9 cellular contexts compared by ENCODE assay signal in genomic region chr11:65892661-65893317, GRCh38. TPM values are rescaled to one million over a fixed set of nuclear protein-coding genes. Genes with fewer than 3 reads are reported as not detected.
A peak's percentile ranks its signal among the peaks of the same experiment; 100 is the strongest.
DNase-seq lines count a peak whose midpoint lies in the region; ATAC-seq and TF ChIP-seq lines count a peak whose summit lies in the region.
"Had no signal": no experiment of that assay in that cellular context is flagged by ENCODE, and none has a peak within 500 bp of the region (broad histone marks: within the 10 kb centered on the region; RNA-seq: fewer than 3 reads in every experiment).

No MANE protein-coding gene starts in this region.

- H3K4me3 Mint-ChIP-seq in activated T-cell treated with anti-CD3 and anti-CD28 coated beads, Interleukin-2, amount 50 U/mL, for 4 hours: peak overlapping the region; percentile 82
- H3K4me3 Mint-ChIP-seq in activated T-cell treated with anti-CD3 and anti-CD28 coated beads, Interleukin-2, amount 50 U/mL, for 72 hours: peak overlapping the region; percentile 91 to 94

- peaks cover 34% of the 10 kb centered on the region for H3K36me3 Mint-ChIP-seq in activated T-cell treated with anti-CD3 and anti-CD28 coated beads, Interleukin-2, amount 50 U/mL, for 4 hours (ENCODE audit: insufficient read depth)
- peaks cover 4 to 6% of the 10 kb centered on the region in 2 donors for H3K36me3 Mint-ChIP-seq in activated T-cell treated with anti-CD3 and anti-CD28 coated beads, Interleukin-2, amount 50 U/mL, for 72 hours (ENCODE audit: insufficient read depth in 2 of 2)

- peaks cover 67% of the 10 kb centered on the region for H3K4me1 Mint-ChIP-seq in activated T-cell treated with anti-CD3 and anti-CD28 coated beads, Interleukin-2, amount 50 U/mL, for 4 hours (ENCODE audit: low read depth)
- peaks cover 76% of the 10 kb centered on the region for H3K4me1 Mint-ChIP-seq in activated T-cell treated with anti-CD3 and anti-CD28 coated beads, Interleukin-2, amount 50 U/mL, for 72 hours (ENCODE audit: low read depth)

- intact Hi-C loops in transverse colon (cut with DNase I; ENCODE audit: low total_unique reads): no loop called here

- peak overlapping the region; percentile 57 for H3K27ac ChIP-seq in layer of hippocampus (ENCODE audit: low read depth, low read length)
- H3K27ac ChIP-seq in transverse colon: peak overlapping the region; percentile 95 to 99 (median 97)

- TF ChIP-seq CTCF in transverse colon (IDR thresholded peaks at IDR 0.05): no peak

- H3K9me3 ChIP-seq in transverse colon: no peaks in the 10 kb centered on the region

- no peak for ATAC-seq in activated T-cell treated with anti-CD3 and anti-CD28 coated beads, Interleukin-2, amount 50 U/mL, for 4 hours
- no peak for ATAC-seq in activated T-cell treated with anti-CD3 and anti-CD28 coated beads, Interleukin-2, amount 50 U/mL, for 72 hours (replicated peaks in 1 of 2)

- H3K4me1 ChIP-seq in transverse colon: peaks cover 34 to 59% (median 50%) of the 10 kb centered on the region in 4 donors

- peak overlapping the region; percentile 89 for H3K27ac Mint-ChIP-seq in activated T-cell treated with anti-CD3 and anti-CD28 coated beads, Interleukin-2, amount 50 U/mL, for 72 hours

- H3K27me3 Mint-ChIP-seq in activated T-cell treated with anti-CD3 and anti-CD28 coated beads, Interleukin-2, amount 50 U/mL, for 4 hours (ENCODE audit: low read depth): no peaks in the 10 kb centered on the region
- H3K27me3 Mint-ChIP-seq in activated T-cell treated with anti-CD3 and anti-CD28 coated beads, Interleukin-2, amount 50 U/mL, for 72 hours (ENCODE audit: low read depth): no peaks in the 10 kb centered on the region

- in situ Hi-C loops in transverse colon (cut with MboI; ENCODE audit: low pct_ligation_motif_present in 1 of 4, low pct_unique_long_range_greater_than_20kb in 1 of 4, low sequenced_read_pairs in 3 of 4): loop anchor here in 2 of 4 donors (25.0 kb wide), 1 partner anchor 95 kb away; no protein-coding TSS in a partner anchor

- H3K4me3 ChIP-seq in transverse colon: peak overlapping the region in 1 of 4 donors; percentile 25

- 76 to 80% methylated on average over 3 to 10 of the region's 10 CpGs for WGBS in transverse colon (ENCODE audit: low coverage in 1 of 2), 2 donors

- TF ChIP-seq POLR2A in transverse colon (IDR thresholded peaks at IDR 0.05): no peak

- no peak for TF ChIP-seq EP300 in transverse colon (IDR thresholded peaks at IDR 0.05; ENCODE audit: low read depth)

- H3K27me3 ChIP-seq in layer of hippocampus (ENCODE audit: control insufficient read depth, insufficient read depth, low read length) (no peaks in the 10 kb centered on the region), transverse colon (no peaks in the 10 kb centered on the region)

- DNase-seq in activated T-cell treated with anti-CD3 and anti-CD28 coated beads, Interleukin-2, amount 50 U/mL, for 4 hours: no peak
- no peak for DNase-seq in activated T-cell treated with anti-CD3 and anti-CD28 coated beads for 4 hours
- DNase-seq in activated T-cell treated with anti-CD3 and anti-CD28 coated beads, Interleukin-2, amount 50 U/mL, for 72 hours: no peak
- no peak for DNase-seq in transverse colon
- DNase-seq in activated effector memory CD4-positive, alpha-beta T cell treated with anti-CD3 and anti-CD28 coated beads, Interleukin-2, amount 50 U/mL, for 16 hours: no peak
- no peak for DNase-seq in germinal center (ENCODE audit: low spot score)
- no peak for DNase-seq in NCI-H187 (lab: John Stamatoyannopoulos, UW)

- no peaks in the 10 kb centered on the region for H3K36me3 ChIP-seq in transverse colon

- H3K9me3 Mint-ChIP-seq in activated T-cell treated with anti-CD3 and anti-CD28 coated beads, Interleukin-2, amount 50 U/mL, for 4 hours: no peaks in the 10 kb centered on the region
- H3K9me3 Mint-ChIP-seq in activated T-cell treated with anti-CD3 and anti-CD28 coated beads, Interleukin-2, amount 50 U/mL, for 72 hours: no peaks in the 10 kb centered on the region

RNA-seq across cellular contexts. Expression of gene CCDC85B, which starts 2.3 kb away (rescaled TPM):
- 100 to 1,000 TPM in 1 of 3 donors, 10 to 100 TPM in 2; 77.8 to 116 (median 95.6) TPM for total RNA-seq in activated T-cell treated with anti-CD3 and anti-CD28 coated beads, Interleukin-2, amount 50 U/mL, for 4 hours
- 10 to 100 TPM; 35.4 to 37.5 TPM for total RNA-seq in activated T-cell treated with anti-CD3 and anti-CD28 coated beads, Interleukin-2, amount 50 U/mL, for 72 hours
- 100 to 1,000 TPM in 1 of 4 donors, 10 to 100 TPM in 2, 1 to 10 TPM in 1; 7.9 to 140 (median 23.1) TPM for total RNA-seq in transverse colon

RNA-seq across cellular contexts. Expression of gene FIBP, which starts 4.5 kb away (rescaled TPM):
- total RNA-seq in activated T-cell treated with anti-CD3 and anti-CD28 coated beads, Interleukin-2, amount 50 U/mL, for 4 hours: 10 to 100 TPM; 72.8 to 86.1 (median 83.9) TPM
- 10 to 100 TPM; 86.4 to 91.9 TPM for total RNA-seq in activated T-cell treated with anti-CD3 and anti-CD28 coated beads, Interleukin-2, amount 50 U/mL, for 72 hours
- total RNA-seq in transverse colon: 10 to 100 TPM; 53.4 to 82.6 (median 75.9) TPM

RNA-seq across cellular contexts. Expression of gene FOSL1, which starts 7.4 kb away (rescaled TPM):
- 10 to 100 TPM; 75.6 to 77.2 (median 76.9) TPM for total RNA-seq in activated T-cell treated with anti-CD3 and anti-CD28 coated beads, Interleukin-2, amount 50 U/mL, for 4 hours
- total RNA-seq in activated T-cell treated with anti-CD3 and anti-CD28 coated beads, Interleukin-2, amount 50 U/mL, for 72 hours: 10 to 100 TPM; 11.9 to 18.8 TPM
- total RNA-seq in transverse colon: 10 to 100 TPM in 1 of 4 donors, 1 to 10 TPM in 1, not detected in 2; 1.2 to 11.6 TPM

RNA-seq across cellular contexts. Expression of gene CTSW, which starts 13.2 kb away (rescaled TPM):
- total RNA-seq in activated T-cell treated with anti-CD3 and anti-CD28 coated beads, Interleukin-2, amount 50 U/mL, for 4 hours: 10 to 100 TPM in 2 of 3 donors, 1 to 10 TPM in 1; 8.4 to 12.3 (median 11.2) TPM
- total RNA-seq in activated T-cell treated with anti-CD3 and anti-CD28 coated beads, Interleukin-2, amount 50 U/mL, for 72 hours: 10 to 100 TPM; 16.8 to 27.8 TPM
- total RNA-seq in transverse colon: 1 to 10 TPM in 2 of 4 donors, not detected in 2; 1.1 to 1.8 TPM
- total RNA-seq: dermis blood vessel endothelial cell had no signal

RNA-seq across cellular contexts. Expression of gene EFEMP2, which starts 20.2 kb away (rescaled TPM):
- total RNA-seq in activated T-cell treated with anti-CD3 and anti-CD28 coated beads, Interleukin-2, amount 50 U/mL, for 4 hours: 1 to 10 TPM; 1.0 to 2.9 (median 2.0) TPM
- 10 to 100 TPM; 22.4 to 26.0 TPM for total RNA-seq in activated T-cell treated with anti-CD3 and anti-CD28 coated beads, Interleukin-2, amount 50 U/mL, for 72 hours
- total RNA-seq in transverse colon: 10 to 100 TPM; 15.2 to 34.4 (median 25.1) TPM
